In the genomic region with DNA sequence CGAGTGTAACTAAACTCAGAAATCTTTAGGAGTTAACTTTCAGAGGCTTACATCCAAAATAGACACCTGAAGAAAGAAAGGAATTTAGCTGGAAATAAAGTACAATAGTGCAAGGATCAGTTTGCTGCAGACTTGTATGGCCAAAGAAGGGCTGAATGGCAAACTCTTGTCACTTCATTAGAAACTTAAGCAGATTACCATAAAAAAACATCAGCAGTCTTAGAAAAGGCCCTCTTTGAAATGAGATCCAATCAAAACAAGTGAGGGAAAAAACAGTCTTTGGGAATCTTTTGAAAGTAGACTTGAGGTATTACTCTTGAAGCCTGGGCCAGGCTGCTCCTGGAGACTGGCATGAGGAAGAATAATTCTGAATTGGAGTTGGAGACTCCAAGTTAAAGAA, we compare ENCODE assay signal across 28 cellular contexts.
"Had no signal": no experiment of that assay in that cellular context is flagged by ENCODE, and none has a peak within 500 bp of the region (broad histone marks: within the 10 kb centered on the region; RNA-seq: fewer than 3 reads in every experiment).

No MANE protein-coding gene starts in this region.

- H3K4me1 ChIP-seq: stomach, suprapubic skin, testis, thyroid gland, tibial artery, tibial nerve, transverse colon, upper lobe of left lung, upper lobe of right lung, uterus, vagina had no signal

- H3K27me3 Mint-ChIP-seq: stimulated activated memory B cell treated with anti-CD40 and anti-IgM and Interleukin-4, amounts not matched to agents 10 μg/mL and 1 μg/mL and 100 μg/mL, for 72 hours; stimulated activated naive B cell treated with anti-CD40 and anti-IgM and Interleukin-4, amounts not matched to agents 10 μg/mL and 1 μg/mL and 100 μg/mL, for 72 hours; stimulated activated naive CD8-positive, alpha-beta T cell treated with anti-CD3 and anti-CD28 coated beads, Interleukin-15, amount 100 ng/mL, for 72 hours; stimulated activated naive CD8-positive, alpha-beta T cell treated with anti-CD3 and anti-CD28 coated beads, Interleukin-15, Interleukin-2, amounts not matched to agents 100 ng/mL and 50 ng/mL, for 24 hours; type B pancreatic cell had no signal

- H3K27me3 ChIP-seq: stomach, suprapubic skin, testis, thyroid gland, tibial artery, tibial nerve, transverse colon, upper lobe of left lung, upper lobe of right lung, uterus, vagina had no signal

- H3K36me3 Mint-ChIP-seq: stimulated activated effector memory CD8-positive, alpha-beta T cell treated with anti-CD3 and anti-CD28 coated beads, Interleukin-12 subunit alpha, Interleukin-12 subunit beta, amount 100 ng/mL, for 72 hours; stimulated activated memory B cell treated with anti-CD40 and anti-IgM and Interleukin-4, amounts not matched to agents 10 μg/mL and 1 μg/mL and 100 μg/mL, for 72 hours; type B pancreatic cell had no signal

- H3K27ac ChIP-seq: stomach, suprapubic skin, testis, thoracic aorta, thyroid gland, tibial artery, tibial nerve, transverse colon, upper lobe of left lung, upper lobe of right lung, uterus, vagina had no signal

- H3K27ac Mint-ChIP-seq: stimulated activated effector memory CD8-positive, alpha-beta T cell treated with anti-CD3 and anti-CD28 coated beads, Interleukin-12 subunit alpha, Interleukin-12 subunit beta, amount 100 ng/mL, for 72 hours; stimulated activated memory B cell treated with anti-CD40 and anti-IgM and Interleukin-4, amounts not matched to agents 10 μg/mL and 1 μg/mL and 100 μg/mL, for 72 hours; stimulated activated naive B cell treated with anti-CD40 and anti-IgM and Interleukin-4, amounts not matched to agents 10 μg/mL and 1 μg/mL and 100 μg/mL, for 72 hours; stimulated activated naive CD8-positive, alpha-beta T cell treated with anti-CD3 and anti-CD28 coated beads, Interleukin-15, Interleukin-2, amounts not matched to agents 100 ng/mL and 50 ng/mL, for 24 hours; type B pancreatic cell had no signal

- H3K36me3 ChIP-seq: stomach, suprapubic skin, thoracic aorta, thyroid gland, tibial artery, tibial nerve, transverse colon, upper lobe of left lung, upper lobe of right lung, uterus, vagina had no signal

- H3K9me3 Mint-ChIP-seq: type B pancreatic cell had no signal

- H3K4me3 Mint-ChIP-seq: stimulated activated effector memory CD8-positive, alpha-beta T cell treated with anti-CD3 and anti-CD28 coated beads, Interleukin-12 subunit alpha, Interleukin-12 subunit beta, amount 100 ng/mL, for 72 hours; stimulated activated memory B cell treated with anti-CD40 and anti-IgM and Interleukin-4, amounts not matched to agents 10 μg/mL and 1 μg/mL and 100 μg/mL, for 72 hours; stimulated activated naive B cell treated with anti-CD40 and anti-IgM and Interleukin-4, amounts not matched to agents 10 μg/mL and 1 μg/mL and 100 μg/mL, for 72 hours; stimulated activated naive CD8-positive, alpha-beta T cell treated with anti-CD3 and anti-CD28 coated beads, Interleukin-15, amount 100 ng/mL, for 72 hours; stimulated activated naive CD8-positive, alpha-beta T cell treated with anti-CD3 and anti-CD28 coated beads, Interleukin-15, Interleukin-2, amounts not matched to agents 100 ng/mL and 50 ng/mL, for 24 hours; type B pancreatic cell had no signal

- H3K4me1 Mint-ChIP-seq: stimulated activated effector memory CD8-positive, alpha-beta T cell treated with anti-CD3 and anti-CD28 coated beads, Interleukin-12 subunit alpha, Interleukin-12 subunit beta, amount 100 ng/mL, for 72 hours; stimulated activated memory B cell treated with anti-CD40 and anti-IgM and Interleukin-4, amounts not matched to agents 10 μg/mL and 1 μg/mL and 100 μg/mL, for 72 hours; stimulated activated naive B cell treated with anti-CD40 and anti-IgM and Interleukin-4, amounts not matched to agents 10 μg/mL and 1 μg/mL and 100 μg/mL, for 72 hours; stimulated activated naive CD8-positive, alpha-beta T cell treated with anti-CD3 and anti-CD28 coated beads, Interleukin-15, amount 100 ng/mL, for 72 hours had no signal

- H3K9me3 ChIP-seq: stomach, suprapubic skin, testis, thoracic aorta, thyroid gland, tibial artery, tibial nerve, transverse colon, upper lobe of left lung, upper lobe of right lung, uterus, vagina had no signal

- DNase-seq: stimulated activated CD4-positive, alpha-beta T cell treated with anti-CD3 and anti-CD28 coated beads, Interleukin-2, amount 100 ng/mL, for 48 hours; stimulated activated CD4-positive, alpha-beta T cell treated with anti-CD3 and anti-CD28 coated beads, Interleukin-4, amount 100 ng/mL, for 1 hour; stimulated activated CD4-positive, alpha-beta T cell treated with anti-CD3 and anti-CD28 coated beads, Interleukin-4, amount 100 ng/mL, for 24 hours; stimulated activated CD4-positive, alpha-beta T cell treated with anti-CD3 and anti-CD28 coated beads, Interleukin-4, amount 100 ng/mL, for 4 hours; stimulated activated CD8-positive, alpha-beta memory T cell treated with anti-CD3 and anti-CD28 coated beads, Interleukin-4, amount 100 ng/mL, for 48 hours; stimulated activated naive B cell treated with anti-CD40 and anti-IgM and Interleukin-4, amounts not matched to agents 10 μg/mL and 1 μg/mL and 100 μg/mL, for 72 hours; stimulated activated naive CD4-positive, alpha-beta T cell; stimulated activated naive CD4-positive, alpha-beta T cell treated with Interleukin-2 at 50 U/mL for 16 hours; stimulated activated naive CD8-positive, alpha-beta T cell treated with anti-CD3 and anti-CD28 coated beads, Interleukin-15, amount 100 ng/mL, for 72 hours; stimulated activated naive CD8-positive, alpha-beta T cell treated with anti-CD3 and anti-CD28 coated beads, Interleukin-15, Interleukin-2, amounts not matched to agents 100 U/mL and 50 U/mL, for 24 hours; stomach; substantia nigra; testis; thyroid gland; tibial artery; transverse colon; trophoblast cell; upper lobe of left lung; upper lobe of right lung; uterus had no signal

- ATAC-seq: stimulated activated effector memory CD8-positive, alpha-beta T cell treated with anti-CD3 and anti-CD28 coated beads, Interleukin-12 subunit alpha, Interleukin-12 subunit beta, amount 100 ng/mL, for 72 hours; stimulated activated memory B cell treated with anti-CD40 and anti-IgM and Interleukin-4, amounts not matched to agents 10 μg/mL and 1 μg/mL and 100 μg/mL, for 72 hours; stimulated activated naive B cell treated with anti-CD40 and anti-IgM and Interleukin-4, amounts not matched to agents 10 μg/mL and 1 μg/mL and 100 μg/mL, for 72 hours; stimulated activated naive CD8-positive, alpha-beta T cell treated with anti-CD3 and anti-CD28 coated beads, Interleukin-15, amount 100 ng/mL, for 72 hours; stimulated activated naive CD8-positive, alpha-beta T cell treated with anti-CD3 and anti-CD28 coated beads, Interleukin-15, Interleukin-2, amounts not matched to agents 100 U/mL and 50 U/mL, for 24 hours; upper lobe of right lung had no signal

- H3K4me3 ChIP-seq: stomach, suprapubic skin, testis, thoracic aorta, thyroid gland, tibial artery, tibial nerve, transverse colon, upper lobe of left lung, upper lobe of right lung, uterus, vagina had no signal
